In the genomic region with DNA sequence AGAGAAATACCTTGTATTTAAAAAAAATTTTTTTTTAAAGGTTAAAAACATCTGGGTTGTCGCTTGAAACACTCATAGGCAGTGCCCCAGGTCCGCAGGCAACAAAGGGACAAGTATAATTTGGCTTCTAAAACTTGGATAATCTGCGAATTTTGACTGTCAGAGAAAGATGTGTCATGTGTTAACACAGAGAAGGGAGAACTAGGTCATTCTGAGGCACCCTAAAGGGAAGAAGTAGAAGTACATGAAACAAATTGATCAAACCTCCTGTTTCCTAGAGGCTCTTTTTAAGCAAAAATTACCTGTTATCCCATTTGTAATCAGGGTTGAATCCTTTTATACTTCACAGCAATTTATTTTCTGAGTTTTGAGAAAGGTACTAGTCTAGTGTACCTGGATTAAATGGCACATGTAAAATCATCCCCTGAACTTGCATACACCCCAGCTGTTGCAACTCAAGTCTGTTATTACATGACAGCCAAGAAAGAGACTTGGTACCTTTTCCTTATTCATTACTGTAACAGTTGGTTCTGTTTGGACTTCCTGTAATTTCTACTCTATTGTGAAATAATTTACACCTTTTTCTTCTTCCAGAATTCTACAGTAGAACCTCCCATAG, we compare ENCODE assay signal across 10 cellular contexts. TPM values are rescaled to one million over a fixed set of nuclear protein-coding genes. Genes with fewer than 3 reads are reported as not detected.
DNase-seq lines count a peak whose midpoint lies in the region; ATAC-seq and TF ChIP-seq lines count a peak whose summit lies in the region.
"Had no signal": no experiment of that assay in that cellular context is flagged by ENCODE, and none has a peak within 500 bp of the region (broad histone marks: within the 10 kb centered on the region; RNA-seq: fewer than 3 reads in every experiment).

No MANE protein-coding gene starts in this region.

- H2AFZ ChIP-seq in SU-DHL-6 (ENCODE audit: low read depth, low read length, severe bottlenecking) = no peak overlapping the region

- no peak overlapping the region for H3K4me3 ChIP-seq in left ventricle myocardium inferior
- H3K4me3 ChIP-seq in SU-DHL-6 (ENCODE audit: insufficient read depth, low read length, poor library complexity, severe bottlenecking) = no peak overlapping the region
- H3K4me3 ChIP-seq in fibroblast of mammary gland (ENCODE audit: control insufficient read depth, low read depth, low read length) = no peak overlapping the region
- H3K4me3 ChIP-seq in tibial artery = no peak overlapping the region
- H3K4me3 ChIP-seq in aorta (ENCODE audit: low read length in 2 of 2) = no peak overlapping the region

- no peaks in the 10 kb centered on the region; the same call in 1 of the 2 replicates for H3K79me2 ChIP-seq in SU-DHL-6 (ENCODE audit: insufficient read depth, low read length)

- 94 to 99% methylated on average over 3 of the region's 3 CpGs for WGBS in aorta, 2 donors

- H3K9me3 ChIP-seq in left ventricle myocardium inferior (replicated peaks) (no peaks in the 10 kb centered on the region), SU-DHL-6 (ENCODE audit: insufficient read depth, low read length) (no peaks in the 10 kb centered on the region), tibial artery (no peaks in the 10 kb centered on the region), aorta (ENCODE audit: control insufficient read depth, low read length) (no peaks in the 10 kb centered on the region)

- H3K36me3 ChIP-seq in left ventricle myocardium inferior = no peaks in the 10 kb centered on the region
- H3K36me3 ChIP-seq in SU-DHL-6 (ENCODE audit: low read length) = no peaks in the 10 kb centered on the region
- H3K36me3 ChIP-seq in tibial artery = no peaks in the 10 kb centered on the region
- H3K36me3 ChIP-seq in aorta (ENCODE audit: control insufficient read depth in 1 of 2, insufficient read depth in 2 of 2, low read length in 1 of 2) = no peaks in the 10 kb centered on the region

- H3K4me1 ChIP-seq in left ventricle myocardium inferior (peaks cover 30% of the 10 kb centered on the region), tibial artery (peaks cover 0 to 14% (median 13%) of the 10 kb centered on the region in 4 donors), aorta (ENCODE audit: control insufficient read depth in 1 of 2, insufficient read depth in 2 of 2, low read length in 2 of 2) (no peaks in the 10 kb centered on the region)

- no peaks in the 10 kb centered on the region for H3K27me3 ChIP-seq in left ventricle myocardium inferior (ENCODE audit: low read depth)
- no peaks in the 10 kb centered on the region for H3K27me3 ChIP-seq in SU-DHL-6 (ENCODE audit: low read length)
- H3K27me3 ChIP-seq in tibial artery = no peaks in the 10 kb centered on the region
- H3K27me3 ChIP-seq in aorta (ENCODE audit: control insufficient read depth in 1 of 2, insufficient read depth in 2 of 2, low read length in 1 of 2) = no peaks in the 10 kb centered on the region

- H4K20me1 ChIP-seq in SU-DHL-6 (ENCODE audit: low read depth, low read length) = no peaks in the 10 kb centered on the region

- H3K27ac ChIP-seq in left ventricle myocardium inferior (replicated peaks) (peak overlapping the region; percentile 98), SU-DHL-6 (ENCODE audit: low read depth, low read length) (no peak overlapping the region), tibial artery (peak overlapping the region; percentile 90 to 95), aorta (ENCODE audit: low read depth in 1 of 2, low read length in 2 of 2) (peak overlapping the region in 1 of 2 donors; percentile 60)

- no peaks in the 10 kb centered on the region for H3K9me2 ChIP-seq in SU-DHL-6 (replicated peaks; ENCODE audit: insufficient read depth, low read length)

- peak overlapping the region; percentile 84 for H3K4me2 ChIP-seq in SU-DHL-6 (ENCODE audit: low read depth, low read length, poor library complexity, severe bottlenecking)

- TF ChIP-seq CTCF in left ventricle myocardium inferior (IDR thresholded peaks at IDR 0.05; ENCODE audit: borderline replicate concordance) (no peak), SU-DHL-6 (IDR thresholded peaks at IDR 0.05; ENCODE audit: insufficient read depth, low read length, poor library complexity, severe bottlenecking) (no peak), fibroblast of mammary gland (conservative IDR thresholded peaks at IDR 0.05; ENCODE audit: control insufficient read depth, insufficient read depth, low read depth, low read length) (no peak), tibial artery (IDR thresholded peaks at IDR 0.05) (no peak)

- ATAC-seq in left cardiac atrium = no peak
- ATAC-seq in activated CD4-positive, CD25-positive, alpha-beta regulatory T cell treated with anti-CD3 and anti-CD28 coated beads, Interleukin-2, amount 50 U/mL, for 24 hours = no peak
- no peak for ATAC-seq in aorta (ENCODE audit: low FRiP score)

- DNase-seq in left ventricle myocardium inferior = no peak
- no peak for DNase-seq in left cardiac atrium
- peak; percentile 36 for DNase-seq in fibroblast of mammary gland (ENCODE audit: low read depth)
- no peak for DNase-seq in tibial artery
- no peak for DNase-seq in ureter (ENCODE audit: low spot score)
- no peak for DNase-seq in aorta
- DNase-seq: DMS153, NCI-H2171 treated with DMSO at 0.1 percent for 48 hours had no signal

- intact Hi-C loops in left ventricle myocardium inferior (cut with micrococcal nuclease) = loop anchor here (10.0 kb wide), 1 partner anchor 197 kb away; a partner anchor contains a TSS
- intact Hi-C loops in left cardiac atrium (cut with DNase I) = loop anchor here (5.0 to 10.0 kb wide), 4 partner anchors 50 to 507 kb away; a partner anchor contains a TSS
- intact Hi-C loops in tibial artery (cut with DNase I; ENCODE audit: low total_unique reads) = loop anchor here (5.0 to 10.0 kb wide), 3 partner anchors 50 to 507 kb away; a partner anchor contains a TSS
- intact Hi-C loops in aorta (cut with DNase I) = loop anchor here (2.0 to 10.0 kb wide), 6 partner anchors 50 to 520 kb away; a partner anchor contains a TSS

- H3K9ac ChIP-seq in SU-DHL-6 (ENCODE audit: low read length) = no peak overlapping the region

- H3F3A ChIP-seq in SU-DHL-6 (ENCODE audit: insufficient read depth) = peaks cover 7% of the 10 kb centered on the region; the same call in 1 of the 2 replicates

RNA-seq across cellular contexts. Expression of a gene that starts 1.7 kb away (rescaled TPM):
- 6.8 TPM for total RNA-seq in left ventricle myocardium inferior
- 10 to 100 TPM; 10.9 to 13.5 TPM for total RNA-seq in left cardiac atrium
- total RNA-seq in ureter = 25.6 TPM
- 10 to 100 TPM in 1 of 2 donors, 1 to 10 TPM in 1; 8.4 to 11.7 TPM for total RNA-seq in aorta
- 1 to 10 TPM; 6.1 to 7.8 TPM for polyA plus RNA-seq in aorta

RNA-seq across cellular contexts. Expression of a gene that starts 48.0 kb away (rescaled TPM):
- total RNA-seq in left ventricle myocardium inferior (41.6 TPM), left cardiac atrium (100 to 1,000 TPM in 1 of 2 donors, 10 to 100 TPM in 1; 54.6 to 101 TPM), ureter (188 TPM), aorta (100 to 1,000 TPM; 183 to 204 TPM)
- polyA plus RNA-seq in aorta = 10 to 100 TPM; 38.6 to 83.4 TPM
